In the genomic region with DNA sequence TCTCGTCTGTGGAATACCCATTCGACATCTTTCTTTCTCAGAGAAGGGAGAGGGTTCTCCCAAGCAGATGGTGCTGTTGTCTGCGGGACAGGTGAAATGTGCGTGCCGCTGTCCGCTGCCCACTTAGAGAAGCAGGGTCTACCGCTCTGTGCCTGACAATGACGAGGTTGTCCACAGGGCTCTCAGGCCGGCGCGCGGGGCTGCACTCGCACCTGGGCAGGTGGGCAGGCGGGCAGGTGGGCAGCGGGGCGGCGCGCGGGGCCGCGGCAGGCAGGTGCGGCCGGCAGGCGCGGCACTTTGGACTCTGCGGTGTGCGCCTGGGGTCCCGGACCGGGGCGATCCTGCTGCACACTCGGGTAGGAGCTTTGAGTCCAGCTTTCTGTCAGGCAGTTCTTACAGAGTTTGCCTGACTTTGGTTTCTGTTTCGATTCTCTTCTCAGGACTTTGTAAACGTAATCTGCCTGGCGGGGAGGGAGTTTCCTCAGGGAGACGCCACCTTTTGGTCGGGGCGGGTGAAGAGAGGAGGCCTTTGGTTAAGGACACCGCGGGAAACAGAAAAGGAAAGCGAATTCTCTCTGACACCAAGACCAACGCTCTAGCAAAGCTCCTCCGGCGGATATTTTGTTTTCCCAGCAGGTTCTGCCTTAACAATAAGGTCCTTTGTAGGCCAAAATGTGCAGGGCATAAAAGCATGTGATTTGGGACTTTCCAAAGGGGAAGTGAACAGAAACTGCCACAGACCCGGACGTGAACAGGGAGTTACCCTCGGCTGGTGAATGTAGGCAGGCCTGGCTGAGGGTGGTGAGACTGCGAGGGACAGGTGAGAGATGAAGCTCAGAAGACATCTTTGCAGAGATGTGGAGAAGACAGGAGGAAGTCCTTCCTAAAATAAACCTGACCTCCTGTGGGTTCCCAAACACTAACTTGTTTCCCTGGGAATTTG, we compare ENCODE assay signal across 8 cellular contexts. TPM values are rescaled to one million over a fixed set of nuclear protein-coding genes. Genes with fewer than 3 reads are reported as not detected.
DNase-seq lines count a peak whose midpoint lies in the region; ATAC-seq and TF ChIP-seq lines count a peak whose summit lies in the region.

A gene (minus strand): TSS at position 405 of the 943 bp plus-strand sequence. CDS start 377 bp downstream, at position 28.

- no peak within 1 kb of the TSS for H3K27ac ChIP-seq in DOHH2 (ENCODE audit: low read depth, low read length)
- peak within 1 kb of the TSS; percentile 62 for H3K27ac ChIP-seq in SJSA1
- H3K27ac ChIP-seq in foreskin keratinocyte, result peak within 1 kb of the TSS; percentile 99
- peak within 1 kb of the TSS; percentile 85 for H3K27ac ChIP-seq in subcutaneous abdominal adipose tissue (ENCODE audit: low read depth, low read length)

- peak within 1 kb of the TSS; percentile 72 for H3K4me2 ChIP-seq in DOHH2 (ENCODE audit: low read length)

- no peaks in the 10 kb centered on the region for H3K36me3 ChIP-seq in DOHH2 (ENCODE audit: control insufficient read depth, low read length)
- H3K36me3 ChIP-seq in SJSA1, result no peaks in the 10 kb centered on the region
- H3K36me3 ChIP-seq in neuron (ENCODE audit: insufficient read depth, low read length), result no peaks in the 10 kb centered on the region
- H3K36me3 ChIP-seq in subcutaneous abdominal adipose tissue (ENCODE audit: control insufficient read depth in 5 of 5, insufficient read depth in 5 of 5, low read length in 5 of 5), result no peaks in the 10 kb centered on the region

- H3F3A ChIP-seq in DOHH2 (ENCODE audit: control insufficient read depth, insufficient read depth), result no peaks in the 10 kb centered on the region

- H3K79me2 ChIP-seq in DOHH2 (ENCODE audit: control insufficient read depth, low read length), result no peaks in the 10 kb centered on the region

- H3K4me1 ChIP-seq in DOHH2 (ENCODE audit: control insufficient read depth, low read length) (peaks cover 18% of the 10 kb centered on the region), SJSA1 (replicated peaks) (peaks cover 16% of the 10 kb centered on the region), foreskin keratinocyte (peaks cover 10% of the 10 kb centered on the region), neuron (ENCODE audit: insufficient read depth, low read length) (no peaks in the 10 kb centered on the region), subcutaneous abdominal adipose tissue (ENCODE audit: control insufficient read depth in 5 of 5, insufficient read depth in 5 of 5, low read length in 5 of 5) (peaks cover 5 to 36% (median 21%) of the 10 kb centered on the region in 5 donors)

- ATAC-seq in GM21619 (IDR thresholded peaks at IDR 0.05; ENCODE audit: unreplicated experiment) (peak; percentile 78), foreskin keratinocyte (peak; percentile 92)

- H3K9me3 ChIP-seq in DOHH2 (ENCODE audit: control insufficient read depth, insufficient read depth, low read length) (no peaks in the 10 kb centered on the region), SJSA1 (replicated peaks) (no peaks in the 10 kb centered on the region), neuron (ENCODE audit: low read length) (no peaks in the 10 kb centered on the region), subcutaneous abdominal adipose tissue (ENCODE audit: control insufficient read depth in 5 of 5, low read length in 5 of 5) (no peaks in the 10 kb centered on the region)

- TF ChIP-seq CTCF in DOHH2 (IDR thresholded peaks at IDR 0.05; ENCODE audit: low read depth, low read length, poor library complexity, severe bottlenecking) (peak; percentile 33), foreskin keratinocyte (conservative IDR thresholded peaks at IDR 0.05) (peak; percentile 55)

- no peaks in the 10 kb centered on the region for H3K9me2 ChIP-seq in DOHH2 (replicated peaks; ENCODE audit: control insufficient read depth, low read length)

- peak within 1 kb of the TSS; percentile 83 for H2AFZ ChIP-seq in neuron (ENCODE audit: low read depth, low read length)

- no peaks in the 10 kb centered on the region for H4K20me1 ChIP-seq in DOHH2 (ENCODE audit: control insufficient read depth, insufficient read depth, low read depth, low read length)

- peak within 1 kb of the TSS; percentile 74 to 96 (median 90) for H3K9ac ChIP-seq in subcutaneous abdominal adipose tissue (ENCODE audit: low read length in 5 of 5)

- H3K27me3 ChIP-seq in DOHH2 (ENCODE audit: control insufficient read depth, low read length) (peaks cover 6% of the 10 kb centered on the region; the same call in 1 of the 2 replicates), SJSA1 (replicated peaks) (no peaks in the 10 kb centered on the region), foreskin keratinocyte (no peaks in the 10 kb centered on the region), neuron (ENCODE audit: insufficient read depth, low read length) (peaks cover 17% of the 10 kb centered on the region), subcutaneous abdominal adipose tissue (ENCODE audit: control insufficient read depth in 5 of 5, insufficient read depth in 4 of 5, low read length in 5 of 5) (no peaks in the 10 kb centered on the region)

- DNase-seq in Jurkat, Clone E6-1 (ENCODE audit: low read depth, low spot score), result peak; percentile 80
- DNase-seq in SJSA1 (ENCODE audit: low read depth in 1 of 2, low spot score in 2 of 2) (peak; percentile 83 to 85), foreskin keratinocyte (peak; percentile 86 to 92)
- DNase-seq in activated gamma-delta T cell treated with anti-CD3 and anti-CD28 coated beads, Interleukin-2, amount 50 U/mL, for 16 hours (ENCODE audit: low read depth), result peak; percentile 63

- peak within 1 kb of the TSS; percentile 74 for H3K4me3 ChIP-seq in DOHH2 (ENCODE audit: low read length)
- H3K4me3 ChIP-seq in Jurkat, Clone E6-1 (ENCODE audit: low read length), result peak within 1 kb of the TSS; percentile 73
- peak within 1 kb of the TSS; percentile 82 for H3K4me3 ChIP-seq in SJSA1
- H3K4me3 ChIP-seq in neuron (ENCODE audit: low read length), result peak within 1 kb of the TSS; percentile 38
- peak within 1 kb of the TSS; percentile 83 to 99 (median 94) for H3K4me3 ChIP-seq in subcutaneous abdominal adipose tissue (ENCODE audit: low read depth in 1 of 5, low read length in 5 of 5)

RNA-seq across cellular contexts. Expression of the gene that starts here (rescaled TPM):
- 4.4 TPM for polyA plus RNA-seq in Jurkat, Clone E6-1 (2012; ENCODE audit: insufficient read depth, insufficient read length)
- total RNA-seq in SJSA1 (2014; rRNA removed; shearing (Covaris generic)), result 2.7 and 2.8 TPM in 2 replicates
- total RNA-seq in foreskin keratinocyte, result 29.7 and 37.9 TPM in 2 replicates
- polyA plus RNA-seq in foreskin keratinocyte, result 12.1 and 14.5 TPM in 2 replicates

Comparison
In these comparisons a context has a peak if more than half of its experiments do, and no peak if none do; other contexts are left out.
1. H3K4me3 ChIP-seq: peak in every context shown above with its lines; median percentile 94 in subcutaneous abdominal adipose tissue; 82 in SJSA1; 74 in DOHH2; 73 in Jurkat, Clone E6-1; 38 in neuron.